1 cellular context compared by ENCODE assay signal in genomic region chr10:7400068-7400824, GRCh38.
TF ChIP-seq lines count a peak whose summit lies in the region.

No MANE protein-coding gene starts in this region.

TF ChIP-seq in HepG2, 621 proteins besides CTCF, POLR2A, EP300 and RAD21 (continued from another document):
- no peak for TF ChIP-seq LBX2 (CRISPR knock-in tag; IDR thresholded peaks at IDR 0.05; ENCODE audit: borderline replicate concordance)
- no peak for TF ChIP-seq ZNF777 (CRISPR knock-in tag; IDR thresholded peaks at IDR 0.05)
- TF ChIP-seq ZHX2 (IDR thresholded peaks at IDR 0.05; ENCODE audit: low read depth), result no peak
- no peak for TF ChIP-seq ZHX2 (CRISPR knock-in tag; IDR thresholded peaks at IDR 0.05; ENCODE audit: borderline replicate concordance)
- no peak for TF ChIP-seq REL (CRISPR knock-in tag; conservative IDR thresholded peaks at IDR 0.05)
- TF ChIP-seq ZNF672 (CRISPR knock-in tag; IDR thresholded peaks at IDR 0.05), result no peak
- no peak for TF ChIP-seq ZC3H13 (CRISPR knock-in tag; IDR thresholded peaks at IDR 0.05)
